38 cellular contexts compared by ENCODE assay signal in genomic region chr2:220887880-220888279, GRCh38.
"Had no signal": no experiment of that assay in that cellular context is flagged by ENCODE, and none has a peak within 500 bp of the region (broad histone marks: within the 10 kb centered on the region; RNA-seq: fewer than 3 reads in every experiment).

No MANE protein-coding gene starts in this region.

- H3K27ac Mint-ChIP-seq: activated naive CD4-positive, alpha-beta T cell treated with anti-CD3 and anti-CD28 coated beads for 36 hours; activated naive CD8-positive, alpha-beta T cell treated with anti-CD3 and anti-CD28 coated beads for 36 hours; activated T-helper 1 cell treated with anti-CD3 and anti-CD28 coated beads, Interleukin-12 subunit alpha, Interleukin-12 subunit beta, Interleukin-2, Interleukin-4 antibody, amounts not matched to agents 30 ng/mL and 10 ng/mL and 1 ng/mL, durations not matched to agents 14 hours and 24 hours and 36 hours; brain; effector memory CD8-positive, alpha-beta T cell; natural killer cell treated with Interleukin-12 subunit alpha and Interleukin-12 subunit beta and Interleukin-15 and Interleukin-18, amount 100 ng/mL, for 72 hours; stimulated activated memory B cell treated with anti-CD40 and anti-IgM and Interleukin-4, amounts not matched to agents 10 μg/mL and 1 μg/mL and 100 μg/mL, for 72 hours; stimulated activated naive CD8-positive, alpha-beta T cell treated with anti-CD3 and anti-CD28 coated beads, Interleukin-15, amount 100 ng/mL, for 72 hours; T-helper 17 cell had no signal

- H3K4me3 Mint-ChIP-seq: activated naive CD4-positive, alpha-beta T cell treated with anti-CD3 and anti-CD28 coated beads for 36 hours; activated naive CD8-positive, alpha-beta T cell treated with anti-CD3 and anti-CD28 coated beads for 36 hours; activated T-helper 1 cell treated with anti-CD3 and anti-CD28 coated beads, Interleukin-12 subunit alpha, Interleukin-12 subunit beta, Interleukin-2, Interleukin-4 antibody, amounts not matched to agents 30 ng/mL and 10 ng/mL and 1 ng/mL, durations not matched to agents 14 hours and 24 hours and 36 hours; brain; effector memory CD8-positive, alpha-beta T cell; natural killer cell treated with Interleukin-12 subunit alpha and Interleukin-12 subunit beta and Interleukin-15 and Interleukin-18, amount 100 ng/mL, for 72 hours; stimulated activated memory B cell treated with anti-CD40 and anti-IgM and Interleukin-4, amounts not matched to agents 10 μg/mL and 1 μg/mL and 100 μg/mL, for 72 hours; stimulated activated naive CD8-positive, alpha-beta T cell treated with anti-CD3 and anti-CD28 coated beads, Interleukin-15, amount 100 ng/mL, for 72 hours; T-helper 17 cell had no signal

- H3K36me3 ChIP-seq: adrenal gland, cardiac muscle cell, right lobe of liver, thyroid gland, upper lobe of right lung, WERI-Rb-1 had no signal

- DNase-seq: activated CD4-positive, alpha-beta T cell treated with anti-CD3 and anti-CD28 coated beads for 48 hours; activated CD4-positive, alpha-beta T cell treated with anti-CD3 and anti-CD28 coated beads, Interleukin-2, amount 50 U/mL, for 48 hours; activated CD8-positive, alpha-beta memory T cell treated with anti-CD3 and anti-CD28 coated beads, Interleukin-2, amount 50 U/mL, for 4 hours; activated effector memory CD4-positive, alpha-beta T cell treated with anti-CD3 and anti-CD28 coated beads, Interleukin-2, amount 50 U/mL, for 16 hours; activated naive CD4-positive, alpha-beta T cell treated with anti-CD3 and anti-CD28 coated beads for 36 hours; activated naive CD8-positive, alpha-beta T cell treated with anti-CD3 and anti-CD28 coated beads for 36 hours; activated T-cell treated with anti-CD3 and anti-CD28 coated beads, Interleukin-2, amount 50 U/mL, for 1 hour; adrenal gland; aorta; cerebellar nuclear complex; dorsolateral prefrontal cortex; effector memory CD8-positive, alpha-beta T cell; foreskin fibroblast; head of caudate nucleus; hippocampal formation; left cardiac atrium; mucosa of descending colon; nucleus accumbens; right lobe of liver; stimulated activated CD4-positive, alpha-beta T cell treated with anti-CD3 and anti-CD28 coated beads, Interleukin-1b, Interleukin-23, amount 100 ng/mL, for 48 hours; stimulated activated CD4-positive, alpha-beta T cell treated with anti-CD3 and anti-CD28 coated beads, Interleukin-4, amount 100 ng/mL, for 4 hours; stimulated activated CD8-positive, alpha-beta memory T cell treated with anti-CD3 and anti-CD28 coated beads, Interleukin-4, amount 100 ng/mL, for 48 hours; stimulated activated naive CD8-positive, alpha-beta T cell treated with anti-CD3 and anti-CD28 coated beads, Interleukin-15, amount 100 ng/mL, for 72 hours; SW 1271; T-helper 17 cell; T1000; thyroid gland; upper lobe of right lung; WERI-Rb-1 had no signal

- H3K9me3 ChIP-seq: adrenal gland, mucosa of descending colon, right lobe of liver, thyroid gland, upper lobe of right lung had no signal

- H3K4me1 Mint-ChIP-seq: activated naive CD8-positive, alpha-beta T cell treated with anti-CD3 and anti-CD28 coated beads for 36 hours; stimulated activated memory B cell treated with anti-CD40 and anti-IgM and Interleukin-4, amounts not matched to agents 10 μg/mL and 1 μg/mL and 100 μg/mL, for 72 hours; stimulated activated naive CD8-positive, alpha-beta T cell treated with anti-CD3 and anti-CD28 coated beads, Interleukin-15, amount 100 ng/mL, for 72 hours; T-helper 17 cell had no signal

- H3K4me3 ChIP-seq: adrenal gland, cardiac muscle cell, coronary artery, dorsolateral prefrontal cortex, mucosa of descending colon, right lobe of liver, thyroid gland, upper lobe of right lung had no signal

- ATAC-seq: activated CD4-positive, CD25-positive, alpha-beta regulatory T cell treated with anti-CD3 and anti-CD28 coated beads, Interleukin-2, amount 50 U/mL, for 24 hours; effector memory CD8-positive, alpha-beta T cell; left cardiac atrium; mucosa of descending colon; natural killer cell treated with Interleukin-12 subunit alpha and Interleukin-12 subunit beta and Interleukin-15 and Interleukin-18, amount 100 ng/mL, for 72 hours; right lobe of liver; stimulated activated memory B cell treated with anti-CD40 and anti-IgM and Interleukin-4, amounts not matched to agents 10 μg/mL and 1 μg/mL and 100 μg/mL, for 72 hours; stimulated activated naive CD8-positive, alpha-beta T cell treated with anti-CD3 and anti-CD28 coated beads, Interleukin-15, amount 100 ng/mL, for 72 hours; T-helper 17 cell; upper lobe of right lung had no signal

- H3K27me3 ChIP-seq: adrenal gland, cardiac muscle cell, right lobe of liver, thyroid gland, upper lobe of right lung had no signal

- H3K4me1 ChIP-seq: adrenal gland, right lobe of liver, thyroid gland, upper lobe of right lung had no signal

- H3K27me3 Mint-ChIP-seq: activated naive CD8-positive, alpha-beta T cell treated with anti-CD3 and anti-CD28 coated beads for 36 hours; brain; stimulated activated naive CD8-positive, alpha-beta T cell treated with anti-CD3 and anti-CD28 coated beads, Interleukin-15, amount 100 ng/mL, for 72 hours had no signal

- FAIRE-seq: endothelial cell of umbilical vein, keratinocyte had no signal

- H3K27ac ChIP-seq: adrenal gland, cardiac muscle cell, coronary artery, dorsolateral prefrontal cortex, right lobe of liver, thyroid gland, upper lobe of right lung, WERI-Rb-1 had no signal

- H3K36me3 Mint-ChIP-seq: activated naive CD8-positive, alpha-beta T cell treated with anti-CD3 and anti-CD28 coated beads for 36 hours; brain; natural killer cell treated with Interleukin-12 subunit alpha and Interleukin-12 subunit beta and Interleukin-15 and Interleukin-18, amount 100 ng/mL, for 72 hours; stimulated activated memory B cell treated with anti-CD40 and anti-IgM and Interleukin-4, amounts not matched to agents 10 μg/mL and 1 μg/mL and 100 μg/mL, for 72 hours had no signal

- H3K9me3 Mint-ChIP-seq: activated naive CD4-positive, alpha-beta T cell treated with anti-CD3 and anti-CD28 coated beads for 36 hours; activated naive CD8-positive, alpha-beta T cell treated with anti-CD3 and anti-CD28 coated beads for 36 hours; activated T-helper 1 cell treated with anti-CD3 and anti-CD28 coated beads, Interleukin-12 subunit alpha, Interleukin-12 subunit beta, Interleukin-2, Interleukin-4 antibody, amounts not matched to agents 30 ng/mL and 10 ng/mL and 1 ng/mL, durations not matched to agents 14 hours and 24 hours and 36 hours; stimulated activated memory B cell treated with anti-CD40 and anti-IgM and Interleukin-4, amounts not matched to agents 10 μg/mL and 1 μg/mL and 100 μg/mL, for 72 hours had no signal
